In the genomic region with DNA sequence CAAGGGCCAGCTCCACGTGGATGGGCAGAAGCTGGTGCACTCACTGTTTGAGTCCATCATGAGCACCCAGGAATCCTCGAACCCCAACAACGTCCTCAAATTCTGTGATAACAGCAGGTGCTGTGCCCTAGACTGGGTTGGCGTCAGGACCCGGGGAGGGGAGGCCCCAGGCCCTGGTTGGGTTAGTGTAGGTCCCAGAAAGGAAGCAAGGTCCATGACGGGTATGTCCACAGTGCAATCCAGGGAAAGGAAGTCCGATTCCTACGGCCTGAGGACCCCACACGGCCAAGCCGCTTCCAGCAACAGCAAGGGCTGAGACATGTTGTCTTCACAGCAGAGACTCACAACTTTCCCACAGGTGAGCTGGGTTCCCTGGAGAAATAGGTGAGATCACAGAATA, we compare ENCODE assay signal across 18 cellular contexts. TPM values are rescaled to one million over a fixed set of nuclear protein-coding genes. Genes with fewer than 3 reads are reported as not detected.
DNase-seq lines count a peak whose midpoint lies in the region; ATAC-seq and TF ChIP-seq lines count a peak whose summit lies in the region.
"Had no signal": no experiment of that assay in that cellular context is flagged by ENCODE, and none has a peak within 500 bp of the region (broad histone marks: within the 10 kb centered on the region; RNA-seq: fewer than 3 reads in every experiment).

No MANE protein-coding gene starts in this region.

- peaks cover 18% of the 10 kb centered on the region for H3K36me3 Mint-ChIP-seq in activated CD4-positive, alpha-beta T cell treated with anti-CD3 and anti-CD28 coated beads, Interleukin-2, amount 10 ng/mL, durations not matched to agents 7 days and 5 days (ENCODE audit: low read depth)
- peaks cover 37% of the 10 kb centered on the region for H3K36me3 Mint-ChIP-seq in activated CD4-positive, alpha-beta T cell treated with anti-CD3 and anti-CD28 coated beads, Interleukin-2, amount 10 ng/mL, durations not matched to agents 24 days and 14 days (ENCODE audit: low read depth)
- peaks cover 18% of the 10 kb centered on the region for H3K36me3 Mint-ChIP-seq in neural crest cell (ENCODE audit: low read depth)

- CTCF ChIA-PET in activated CD4-positive, alpha-beta T cell treated with anti-CD3 and anti-CD28 coated beads, Interleukin-2, amount 10 ng/mL, durations not matched to agents 7 days and 5 days (lab: Charles Lee): interaction anchor here (0.6 kb wide), 1 partner anchor 86 kb away, joined by 3 read pairs; no protein-coding TSS in a partner anchor
- CTCF ChIA-PET in PC-3 (lab: Charles Lee): no interaction called here

- no peak overlapping the region for H3K27ac ChIP-seq in aorta (ENCODE audit: low read depth in 1 of 2, low read length in 2 of 2)
- no peak overlapping the region for H3K27ac ChIP-seq in PC-3 (ENCODE audit: low read length)
- H3K27ac ChIP-seq: 22Rv1; A549; BLaER1 treated with 17β-estradiol and CSF1 and Interleukin-3, amounts not matched to agents 10 nM and 100 nM; C4-2B had no signal

- POLR2A ChIA-PET in activated CD4-positive, alpha-beta T cell treated with anti-CD3 and anti-CD28 coated beads, Interleukin-2, amount 10 ng/mL, durations not matched to agents 7 days and 5 days (lab: Charles Lee): interaction anchor here (0.6 kb wide), 1 partner anchor 22 kb away, joined by 3 read pairs; no protein-coding TSS in a partner anchor
- POLR2A ChIA-PET in PC-3 (lab: Charles Lee; ENCODE audit: unreplicated experiment): no interaction called here

- TF ChIP-seq CTCF in neural crest cell (conservative IDR thresholded peaks at IDR 0.05) (no peak), PC-3 (conservative IDR thresholded peaks at IDR 0.05; ENCODE audit: low read depth, low read length) (no peak)

- no TSS peak for BruUV-seq in PC-3 (replicated peaks; lab: Mats Ljungman, UMichigan)

- ATAC-seq in aorta (ENCODE audit: low FRiP score) (peak; percentile 11), PC-3 (no peak)
- ATAC-seq: CD8-positive, alpha-beta T cell had no signal

- intact Hi-C loops in activated CD4-positive, alpha-beta T cell treated with anti-CD3 and anti-CD28 coated beads, Interleukin-2, amount 10 ng/mL, durations not matched to agents 24 days and 14 days (cut with micrococcal nuclease): no loop called here
- intact Hi-C loops in aorta (cut with DNase I) (no loop called here), PC-3 (cut with micrococcal nuclease) (no loop called here)

- no peaks in the 10 kb centered on the region for H3K9me3 Mint-ChIP-seq in activated CD4-positive, alpha-beta T cell treated with anti-CD3 and anti-CD28 coated beads, Interleukin-2, amount 10 ng/mL, durations not matched to agents 7 days and 5 days
- no peaks in the 10 kb centered on the region for H3K9me3 Mint-ChIP-seq in activated CD4-positive, alpha-beta T cell treated with anti-CD3 and anti-CD28 coated beads, Interleukin-2, amount 10 ng/mL, durations not matched to agents 24 days and 14 days
- no peaks in the 10 kb centered on the region for H3K9me3 Mint-ChIP-seq in neural crest cell
- H3K9me3 Mint-ChIP-seq: CD4-positive, alpha-beta T cell; CD8-positive, alpha-beta T cell had no signal

- H3K27ac Mint-ChIP-seq in activated CD4-positive, alpha-beta T cell treated with anti-CD3 and anti-CD28 coated beads, Interleukin-2, amount 10 ng/mL, durations not matched to agents 7 days and 5 days: peak overlapping the region; percentile 13
- no peak overlapping the region for H3K27ac Mint-ChIP-seq in activated CD4-positive, alpha-beta T cell treated with anti-CD3 and anti-CD28 coated beads, Interleukin-2, amount 10 ng/mL, durations not matched to agents 24 days and 14 days
- H3K27ac Mint-ChIP-seq in neural crest cell (ENCODE audit: unreplicated experiment): peak overlapping the region; percentile 50
- H3K27ac Mint-ChIP-seq: B cell; CD4-positive, alpha-beta T cell; CD8-positive, alpha-beta T cell had no signal

- DNase-seq in activated CD4-positive, alpha-beta T cell treated with anti-CD3 and anti-CD28 coated beads, Interleukin-2, amount 10 ng/mL, durations not matched to agents 7 days and 5 days: no peak
- DNase-seq in activated CD4-positive, alpha-beta T cell treated with anti-CD3 and anti-CD28 coated beads, Interleukin-2, amount 10 ng/mL, durations not matched to agents 24 days and 14 days: no peak
- DNase-seq in neural crest cell (ENCODE audit: low read depth, low spot score) (no peak), aorta (no peak), PC-3 (no peak)
- DNase-seq in activated naive CD4-positive, alpha-beta T cell (lab: John Stamatoyannopoulos, UW): no peak
- DNase-seq: AML-193; Caco-2; Calu3; CD4-positive, alpha-beta T cell; CD8-positive, alpha-beta T cell; DMS79 treated with DMSO at 0.1 percent for 48 hours; GF-D8 had no signal

- H3K36me3 ChIP-seq in aorta (ENCODE audit: control insufficient read depth in 1 of 2, insufficient read depth in 2 of 2, low read length in 1 of 2) (peaks cover 0 to 2% of the 10 kb centered on the region in 2 donors), PC-3 (ENCODE audit: low read depth, low read length) (peaks cover 16% of the 10 kb centered on the region; the same call in 1 of the 2 replicates)

- 93 to 94% methylated on average over 10 of the region's 10 CpGs for WGBS in aorta, 2 donors

- peaks cover 18% of the 10 kb centered on the region for H3K79me2 ChIP-seq in PC-3 (ENCODE audit: low read length)

- H3K27me3 ChIP-seq in aorta (ENCODE audit: control insufficient read depth in 1 of 2, insufficient read depth in 2 of 2, low read length in 1 of 2): no peaks in the 10 kb centered on the region
- H3K27me3 ChIP-seq in PC-3 (ENCODE audit: low read length): no peaks in the 10 kb centered on the region
- H3K27me3 ChIP-seq: BLaER1 treated with 17β-estradiol and CSF1 and Interleukin-3, amounts not matched to agents 10 nM and 100 nM had no signal

- no peaks in the 10 kb centered on the region for H3F3A ChIP-seq in PC-3 (ENCODE audit: low read length, unreplicated experiment)

- H3K4me1 Mint-ChIP-seq in activated CD4-positive, alpha-beta T cell treated with anti-CD3 and anti-CD28 coated beads, Interleukin-2, amount 10 ng/mL, durations not matched to agents 7 days and 5 days: no peaks in the 10 kb centered on the region
- H3K4me1 Mint-ChIP-seq in activated CD4-positive, alpha-beta T cell treated with anti-CD3 and anti-CD28 coated beads, Interleukin-2, amount 10 ng/mL, durations not matched to agents 24 days and 14 days: no peaks in the 10 kb centered on the region
- no peaks in the 10 kb centered on the region for H3K4me1 Mint-ChIP-seq in neural crest cell
- H3K4me1 Mint-ChIP-seq: B cell had no signal

- H3K9me2 ChIP-seq in PC-3 (replicated peaks; ENCODE audit: low read length): no peaks in the 10 kb centered on the region

- H4K20me1 ChIP-seq in PC-3 (ENCODE audit: low read length): no peaks in the 10 kb centered on the region

- no peak overlapping the region for H3K4me2 ChIP-seq in PC-3 (ENCODE audit: low read length)
- H3K4me2 ChIP-seq: A549; BLaER1 treated with 17β-estradiol and CSF1 and Interleukin-3, amounts not matched to agents 10 nM and 100 nM had no signal

- no peaks in the 10 kb centered on the region for H3K9me3 ChIP-seq in aorta (ENCODE audit: control insufficient read depth, low read length)
- no peaks in the 10 kb centered on the region for H3K9me3 ChIP-seq in PC-3 (ENCODE audit: low read length)
- H3K9me3 ChIP-seq: A549; BLaER1 treated with 17β-estradiol and CSF1 and Interleukin-3, amounts not matched to agents 10 nM and 100 nM; Caco-2 had no signal

- no peak overlapping the region for H3K9ac ChIP-seq in PC-3 (ENCODE audit: low read length)

- H2AFZ ChIP-seq in PC-3 (ENCODE audit: low read length): no peak overlapping the region

- H3K27me3 Mint-ChIP-seq in activated CD4-positive, alpha-beta T cell treated with anti-CD3 and anti-CD28 coated beads, Interleukin-2, amount 10 ng/mL, durations not matched to agents 7 days and 5 days: no peaks in the 10 kb centered on the region
- H3K27me3 Mint-ChIP-seq in activated CD4-positive, alpha-beta T cell treated with anti-CD3 and anti-CD28 coated beads, Interleukin-2, amount 10 ng/mL, durations not matched to agents 24 days and 14 days: no peaks in the 10 kb centered on the region
- H3K27me3 Mint-ChIP-seq in neural crest cell (ENCODE audit: low read depth): no peaks in the 10 kb centered on the region
- H3K27me3 Mint-ChIP-seq: B cell; CD4-positive, alpha-beta T cell had no signal

- no peak overlapping the region for H3K4me3 ChIP-seq in aorta (ENCODE audit: low read length in 2 of 2)
- no peak overlapping the region for H3K4me3 ChIP-seq in PC-3 (ENCODE audit: low read length)
- H3K4me3 ChIP-seq: A549; BLaER1 treated with 17β-estradiol and CSF1 and Interleukin-3, amounts not matched to agents 10 nM and 100 nM had no signal

- no peak overlapping the region for H3K4me3 Mint-ChIP-seq in activated CD4-positive, alpha-beta T cell treated with anti-CD3 and anti-CD28 coated beads, Interleukin-2, amount 10 ng/mL, durations not matched to agents 7 days and 5 days
- no peak overlapping the region for H3K4me3 Mint-ChIP-seq in activated CD4-positive, alpha-beta T cell treated with anti-CD3 and anti-CD28 coated beads, Interleukin-2, amount 10 ng/mL, durations not matched to agents 24 days and 14 days
- no peak overlapping the region for H3K4me3 Mint-ChIP-seq in neural crest cell
- H3K4me3 Mint-ChIP-seq: B cell; CD4-positive, alpha-beta T cell; CD8-positive, alpha-beta T cell had no signal

- H3K4me1 ChIP-seq in aorta (ENCODE audit: control insufficient read depth in 1 of 2, insufficient read depth in 2 of 2, low read length in 2 of 2) (no peaks in the 10 kb centered on the region), PC-3 (ENCODE audit: insufficient read depth, low read length) (no peaks in the 10 kb centered on the region)
- H3K4me1 ChIP-seq: A549, Caco-2 had no signal

RNA-seq across cellular contexts. Expression of a gene that starts 7.2 kb away (rescaled TPM):
- total RNA-seq in activated CD4-positive, alpha-beta T cell treated with anti-CD3 and anti-CD28 coated beads, Interleukin-2, amount 10 ng/mL, durations not matched to agents 7 days and 5 days: 10 to 100 TPM; 54.0 to 60.4 TPM
- 208 and 211 TPM in 2 replicates for total RNA-seq in activated CD4-positive, alpha-beta T cell treated with anti-CD3 and anti-CD28 coated beads, Interleukin-2, amount 10 ng/mL, durations not matched to agents 24 days and 14 days
- total RNA-seq in neural crest cell (201 and 217 TPM in 2 replicates), aorta (10 to 100 TPM; 21.3 to 25.4 TPM), PC-3 (2014; rRNA removed) (29.0 and 59.6 TPM in 2 replicates)
- 1 to 10 TPM; 1.4 to 8.3 TPM for polyA plus RNA-seq in aorta

RNA-seq across cellular contexts. Expression of a gene that starts 8.4 kb away (rescaled TPM):
- 100 to 1,000 TPM; 125 to 126 TPM for total RNA-seq in activated CD4-positive, alpha-beta T cell treated with anti-CD3 and anti-CD28 coated beads, Interleukin-2, amount 10 ng/mL, durations not matched to agents 7 days and 5 days
- total RNA-seq in activated CD4-positive, alpha-beta T cell treated with anti-CD3 and anti-CD28 coated beads, Interleukin-2, amount 10 ng/mL, durations not matched to agents 24 days and 14 days: 75.0 and 78.7 TPM in 2 replicates
- total RNA-seq in neural crest cell (39.7 and 44.8 TPM in 2 replicates), aorta (10 to 100 TPM; 43.3 to 59.2 TPM), PC-3 (2014; rRNA removed) (7.8 and 8.4 TPM in 2 replicates)
- polyA plus RNA-seq in aorta: 10 to 100 TPM in 1 of 2 donors, 1 to 10 TPM in 1; 4.6 to 36.4 TPM

RNA-seq across cellular contexts. Expression of a gene that starts 32.2 kb away (rescaled TPM):
- total RNA-seq in activated CD4-positive, alpha-beta T cell treated with anti-CD3 and anti-CD28 coated beads, Interleukin-2, amount 10 ng/mL, durations not matched to agents 7 days and 5 days: 10 to 100 TPM; 41.2 to 48.9 TPM
- 57.5 and 66.3 TPM in 2 replicates for total RNA-seq in activated CD4-positive, alpha-beta T cell treated with anti-CD3 and anti-CD28 coated beads, Interleukin-2, amount 10 ng/mL, durations not matched to agents 24 days and 14 days
- total RNA-seq in neural crest cell (48.5 and 51.0 TPM in 2 replicates), aorta (10 to 100 TPM; 20.3 to 21.7 TPM), PC-3 (2014; rRNA removed) (18.0 and 22.8 TPM in 2 replicates)
- 10 to 100 TPM; 28.7 to 53.7 TPM for polyA plus RNA-seq in aorta

RNA-seq across cellular contexts. Expression of a gene that starts 38.9 kb away (rescaled TPM):
- 10 to 100 TPM; 11.7 to 12.4 TPM for total RNA-seq in activated CD4-positive, alpha-beta T cell treated with anti-CD3 and anti-CD28 coated beads, Interleukin-2, amount 10 ng/mL, durations not matched to agents 7 days and 5 days
- total RNA-seq in activated CD4-positive, alpha-beta T cell treated with anti-CD3 and anti-CD28 coated beads, Interleukin-2, amount 10 ng/mL, durations not matched to agents 24 days and 14 days: 5.4 and 6.8 TPM in 2 replicates
- total RNA-seq in neural crest cell (2.3 and 3.5 TPM in 2 replicates), aorta (1 to 10 TPM; 3.0 to 4.8 TPM), PC-3 (2014; rRNA removed) (1.6 and 2.3 TPM in 2 replicates)
- polyA plus RNA-seq in aorta: 1 to 10 TPM; 1.0 to 6.6 TPM

RNA-seq across cellular contexts. Expression of a gene that starts 45.9 kb away (rescaled TPM):
- 100 to 1,000 TPM; 188 to 224 TPM for total RNA-seq in activated CD4-positive, alpha-beta T cell treated with anti-CD3 and anti-CD28 coated beads, Interleukin-2, amount 10 ng/mL, durations not matched to agents 7 days and 5 days
- 92.3 and 101 TPM in 2 replicates for total RNA-seq in activated CD4-positive, alpha-beta T cell treated with anti-CD3 and anti-CD28 coated beads, Interleukin-2, amount 10 ng/mL, durations not matched to agents 24 days and 14 days
- total RNA-seq in neural crest cell (176 and 186 TPM in 2 replicates), aorta (1 to 10 TPM in 1 of 2 donors, under 1 TPM in 1; 0.81 to 3.1 TPM), PC-3 (2014; rRNA removed) (72.3 and 82.9 TPM in 2 replicates)
- polyA plus RNA-seq in aorta: not detected
